Comparison of ENCODE assay signal across 9 cellular contexts in genomic region chr6:149751239-149751638, GRCh38. TPM values are rescaled to one million over a fixed set of nuclear protein-coding genes. Genes with fewer than 3 reads are reported as not detected.
A peak's percentile ranks its signal among the peaks of the same experiment; 100 is the strongest.
DNase-seq lines count a peak whose midpoint lies in the region; ATAC-seq and TF ChIP-seq lines count a peak whose summit lies in the region.
"Had no signal": no experiment of that assay in that cellular context is flagged by ENCODE, and none has a peak within 500 bp of the region (broad histone marks: within the 10 kb centered on the region; RNA-seq: fewer than 3 reads in every experiment).

No MANE protein-coding gene starts in this region.

- TF ChIP-seq CTCF in PC-3 (conservative IDR thresholded peaks at IDR 0.05; ENCODE audit: low read depth, low read length): no peak
- no peak for TF ChIP-seq CTCF in chondrocyte (IDR thresholded peaks at IDR 0.05)
- TF ChIP-seq CTCF in psoas muscle (IDR thresholded peaks at IDR 0.05): no peak

- H3F3A ChIP-seq in PC-3 (ENCODE audit: low read length, unreplicated experiment): no peaks in the 10 kb centered on the region

- intact Hi-C loops in PC-3 (cut with micrococcal nuclease): no loop called here
- intact Hi-C loops in psoas muscle (cut with DNase I): no loop called here

- H3K9me2 ChIP-seq in PC-3 (replicated peaks; ENCODE audit: low read length): no peaks in the 10 kb centered on the region

- no peaks in the 10 kb centered on the region for H3K9me3 Mint-ChIP-seq in activated CD4-positive, alpha-beta T cell treated with anti-CD3 and anti-CD28 coated beads, Interleukin-2, amount 10 ng/mL, durations not matched to agents 7 days and 5 days
- no peaks in the 10 kb centered on the region for H3K9me3 Mint-ChIP-seq in chondrocyte (ENCODE audit: low read depth)
- H3K9me3 Mint-ChIP-seq: IgD-negative memory B cell had no signal

- no peak overlapping the region for H3K27ac ChIP-seq in PC-3 (ENCODE audit: low read length)
- peak overlapping the region; percentile 94 for H3K27ac ChIP-seq in psoas muscle

- peak overlapping the region; percentile 82 for H3K4me3 Mint-ChIP-seq in activated CD4-positive, alpha-beta T cell treated with anti-CD3 and anti-CD28 coated beads, Interleukin-2, amount 10 ng/mL, durations not matched to agents 7 days and 5 days
- H3K4me3 Mint-ChIP-seq in chondrocyte (ENCODE audit: unreplicated experiment): peak overlapping the region; percentile 93

- CTCF ChIA-PET in activated CD4-positive, alpha-beta T cell treated with anti-CD3 and anti-CD28 coated beads, Interleukin-2, amount 10 ng/mL, durations not matched to agents 7 days and 5 days (lab: Charles Lee): interaction anchor here (0.7 to 1.4 kb wide), 3 partner anchors 14 to 51 kb away, joined by 3 read pairs; no protein-coding TSS in a partner anchor
- CTCF ChIA-PET in PC-3 (lab: Charles Lee): no interaction called here

- H4K20me1 ChIP-seq in PC-3 (ENCODE audit: low read length): peaks cover 23% of the 10 kb centered on the region; the same call in 1 of the 2 replicates

- 75 to 94% (median 86%) methylated on average over 8 of the region's 8 CpGs for WGBS in psoas muscle, 3 donors

- no peaks in the 10 kb centered on the region for H3K27me3 ChIP-seq in PC-3 (ENCODE audit: low read length)
- H3K27me3 ChIP-seq in psoas muscle (ENCODE audit: insufficient read depth in 3 of 3, low read length in 2 of 3): no peaks in the 10 kb centered on the region

- H3K4me1 Mint-ChIP-seq in activated CD4-positive, alpha-beta T cell treated with anti-CD3 and anti-CD28 coated beads, Interleukin-2, amount 10 ng/mL, durations not matched to agents 7 days and 5 days: peaks cover 46% of the 10 kb centered on the region
- H3K4me1 Mint-ChIP-seq in chondrocyte (ENCODE audit: low read depth): peaks cover 28% of the 10 kb centered on the region

- H3K36me3 ChIP-seq in PC-3 (ENCODE audit: low read depth, low read length) (no peaks in the 10 kb centered on the region; the same call in 1 of the 2 replicates), psoas muscle (ENCODE audit: insufficient read depth in 1 of 2, low read depth in 1 of 2) (no peaks in the 10 kb centered on the region)

- no peak for DNase-seq in activated CD4-positive, alpha-beta T cell treated with anti-CD3 and anti-CD28 coated beads, Interleukin-2, amount 10 ng/mL, durations not matched to agents 7 days and 5 days
- DNase-seq in activated CD4-positive, alpha-beta T cell treated with anti-CD3 and anti-CD28 coated beads, Interleukin-2, amount 50 U/mL, for 4 hours: no peak
- DNase-seq in PC-3: no peak
- DNase-seq in chondrocyte (ENCODE audit: low spot score): peak; percentile 40
- no peak for DNase-seq in psoas muscle
- DNase-seq in foreskin melanocyte: no peak
- no peak for DNase-seq in cerebellum (ENCODE audit: low spot score)

- H3K4me1 ChIP-seq in PC-3 (ENCODE audit: insufficient read depth, low read length) (peaks cover 11% of the 10 kb centered on the region; the same call in 1 of the 2 replicates), psoas muscle (peaks cover 50% of the 10 kb centered on the region)

- no peaks in the 10 kb centered on the region for H3K9me3 ChIP-seq in PC-3 (ENCODE audit: low read length)
- H3K9me3 ChIP-seq in psoas muscle: no peaks in the 10 kb centered on the region

- POLR2A ChIA-PET in activated CD4-positive, alpha-beta T cell treated with anti-CD3 and anti-CD28 coated beads, Interleukin-2, amount 10 ng/mL, durations not matched to agents 7 days and 5 days (lab: Charles Lee): no interaction called here
- POLR2A ChIA-PET in PC-3 (lab: Charles Lee; ENCODE audit: unreplicated experiment): no interaction called here

- H3K27me3 Mint-ChIP-seq in activated CD4-positive, alpha-beta T cell treated with anti-CD3 and anti-CD28 coated beads, Interleukin-2, amount 10 ng/mL, durations not matched to agents 7 days and 5 days: no peaks in the 10 kb centered on the region
- no peaks in the 10 kb centered on the region for H3K27me3 Mint-ChIP-seq in chondrocyte (ENCODE audit: low read depth)
- H3K27me3 Mint-ChIP-seq: IgD-negative memory B cell had no signal

- peak overlapping the region; percentile 97 for H3K9ac ChIP-seq in PC-3 (ENCODE audit: low read length)

- H3K4me3 ChIP-seq in PC-3 (ENCODE audit: low read length) (peak overlapping the region; percentile 95), psoas muscle (peak overlapping the region; percentile 86)

- ATAC-seq in PC-3 (no peak), psoas muscle (no peak), HG03432 (IDR thresholded peaks at IDR 0.05; ENCODE audit: unreplicated experiment) (no peak)

- peaks cover 11% of the 10 kb centered on the region for H3K36me3 Mint-ChIP-seq in activated CD4-positive, alpha-beta T cell treated with anti-CD3 and anti-CD28 coated beads, Interleukin-2, amount 10 ng/mL, durations not matched to agents 7 days and 5 days (ENCODE audit: low read depth)
- no peaks in the 10 kb centered on the region for H3K36me3 Mint-ChIP-seq in chondrocyte (ENCODE audit: low read depth)
- H3K36me3 Mint-ChIP-seq: IgD-negative memory B cell had no signal

- BruUV-seq in PC-3 (replicated peaks; lab: Mats Ljungman, UMichigan): no TSS peak

- no peak overlapping the region for H2AFZ ChIP-seq in PC-3 (ENCODE audit: low read length)

- peak overlapping the region; percentile 79 for H3K4me2 ChIP-seq in PC-3 (ENCODE audit: low read length)

- peaks cover 68% of the 10 kb centered on the region for H3K79me2 ChIP-seq in PC-3 (ENCODE audit: low read length)

- no peak overlapping the region for H3K27ac Mint-ChIP-seq in activated CD4-positive, alpha-beta T cell treated with anti-CD3 and anti-CD28 coated beads, Interleukin-2, amount 10 ng/mL, durations not matched to agents 7 days and 5 days
- peak overlapping the region; percentile 94 for H3K27ac Mint-ChIP-seq in chondrocyte (ENCODE audit: unreplicated experiment)

RNA-seq across cellular contexts. Expression of gene PCMT1, which starts 1.7 kb away (rescaled TPM):
- 10 to 100 TPM; 86.2 to 93.9 TPM for total RNA-seq in activated CD4-positive, alpha-beta T cell treated with anti-CD3 and anti-CD28 coated beads, Interleukin-2, amount 10 ng/mL, durations not matched to agents 7 days and 5 days
- total RNA-seq in PC-3 (2014; rRNA removed) (122 and 158 TPM in 2 replicates), chondrocyte (83.4 to 88.8 TPM (median 84.8 TPM) in 3 replicates), psoas muscle (100 to 1,000 TPM; 124 to 179 (median 149) TPM), cerebellum (78.8 TPM)
- polyA plus RNA-seq in psoas muscle: 100 to 1,000 TPM; 159 to 613 (median 178) TPM

RNA-seq across cellular contexts. Expression of gene NUP43, which starts 4.9 kb away (rescaled TPM):
- total RNA-seq in activated CD4-positive, alpha-beta T cell treated with anti-CD3 and anti-CD28 coated beads, Interleukin-2, amount 10 ng/mL, durations not matched to agents 7 days and 5 days: 10 to 100 TPM; 59.9 to 74.6 TPM
- total RNA-seq in PC-3 (2014; rRNA removed): 19.2 and 25.5 TPM in 2 replicates
- 28.1 to 41.8 TPM (median 33.9 TPM) in 3 replicates for total RNA-seq in chondrocyte
- total RNA-seq in psoas muscle: 10 to 100 TPM; 17.4 to 26.8 (median 22.1) TPM
- 10 to 100 TPM in 2 of 3 donors, 1 to 10 TPM in 1; 7.3 to 17.1 (median 14.1) TPM for polyA plus RNA-seq in psoas muscle
- 25.4 TPM for total RNA-seq in cerebellum

RNA-seq across cellular contexts. Expression of gene LATS1, which starts 33.3 kb away (rescaled TPM):
- total RNA-seq in activated CD4-positive, alpha-beta T cell treated with anti-CD3 and anti-CD28 coated beads, Interleukin-2, amount 10 ng/mL, durations not matched to agents 7 days and 5 days: 10 to 100 TPM; 34.9 to 37.3 TPM
- 9.2 and 9.7 TPM in 2 replicates for total RNA-seq in PC-3 (2014; rRNA removed)
- 32.3 to 34.6 TPM (median 34.6 TPM) in 3 replicates for total RNA-seq in chondrocyte
- total RNA-seq in psoas muscle: 10 to 100 TPM; 11.0 to 15.5 (median 13.9) TPM
- 1 to 10 TPM; 3.4 to 8.3 (median 3.7) TPM for polyA plus RNA-seq in psoas muscle
- total RNA-seq in cerebellum: 41.4 TPM
